ENCODE assay signal across 21 cellular contexts in the genomic region with DNA sequence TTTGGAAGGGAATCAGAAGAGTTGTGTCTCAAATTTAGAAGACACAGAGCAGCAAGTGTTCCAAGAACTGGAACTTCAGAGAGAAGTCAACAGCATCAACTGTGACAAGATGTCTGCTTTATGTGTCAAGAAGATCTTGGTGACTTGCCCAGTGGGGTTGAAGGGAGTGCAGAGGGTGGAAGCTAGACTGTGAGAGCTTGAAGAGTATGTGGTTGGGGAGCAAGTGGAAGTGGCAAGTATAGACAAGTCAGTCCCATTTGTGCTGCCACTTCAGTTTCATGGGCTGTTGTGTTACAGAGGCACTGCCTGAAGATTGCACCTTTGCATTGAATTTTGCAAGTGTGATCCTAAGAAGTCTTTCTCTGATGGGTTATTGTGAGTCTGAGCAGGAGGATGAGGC.
"Had no signal": no experiment of that assay in that cellular context is flagged by ENCODE, and none has a peak within 500 bp of the region (broad histone marks: within the 10 kb centered on the region; RNA-seq: fewer than 3 reads in every experiment).

No MANE protein-coding gene starts in this region.

- H3K9me3 ChIP-seq: gastrocnemius medialis, heart right ventricle, prostate gland, right lobe of liver, suprapubic skin, thyroid gland, vagina had no signal

- H3K4me1 ChIP-seq: gastrocnemius medialis, heart right ventricle, parathyroid adenoma, prostate gland, right lobe of liver, suprapubic skin, thyroid gland, vagina had no signal

- H3K27me3 ChIP-seq: gastrocnemius medialis, heart right ventricle, right lobe of liver, suprapubic skin, thyroid gland, vagina had no signal

- DNase-seq: effector memory CD4-positive, alpha-beta T cell; gastrocnemius medialis; heart right ventricle; hypothalamus; kidney glomerular epithelial cell; naive thymus-derived CD4-positive, alpha-beta T cell; nephron progenitor cell; retina; right lobe of liver; stimulated activated CD4-positive, alpha-beta T cell treated with anti-CD3 and anti-CD28 coated beads, Interleukin-4, amount 100 ng/mL, for 1 hour; stimulated activated CD8-positive, alpha-beta memory T cell treated with anti-CD3 and anti-CD28 coated beads, Interleukin-4, amount 100 ng/mL, for 48 hours; stimulated activated naive CD8-positive, alpha-beta T cell treated with anti-CD3 and anti-CD28 coated beads, Interleukin-15, Interleukin-2, amounts not matched to agents 100 U/mL and 50 U/mL, for 24 hours; thyroid gland had no signal

- H2AFZ ChIP-seq: parathyroid adenoma had no signal

- H3K9ac ChIP-seq: parathyroid adenoma had no signal

- H3K79me2 ChIP-seq: parathyroid adenoma had no signal

- ATAC-seq: esophagus mucosa; gastrocnemius medialis; heart right ventricle; naive thymus-derived CD4-positive, alpha-beta T cell; right lobe of liver; stimulated activated effector memory CD8-positive, alpha-beta T cell treated with anti-CD3 and anti-CD28 coated beads, Interleukin-12 subunit alpha, Interleukin-12 subunit beta, amount 100 ng/mL, for 72 hours; stimulated activated naive CD8-positive, alpha-beta T cell treated with anti-CD3 and anti-CD28 coated beads, Interleukin-15, Interleukin-2, amounts not matched to agents 100 U/mL and 50 U/mL, for 24 hours had no signal

- FAIRE-seq: endometrium, islet of Langerhans had no signal

- H3K36me3 ChIP-seq: gastrocnemius medialis, heart right ventricle, prostate gland, right lobe of liver, suprapubic skin, thyroid gland, vagina had no signal

- H3K27ac ChIP-seq: gastrocnemius medialis, heart right ventricle, parathyroid adenoma, prostate gland, right lobe of liver, suprapubic skin, thyroid gland, vagina had no signal

- H3K4me3 ChIP-seq: gastrocnemius medialis, heart right ventricle, prostate gland, right lobe of liver, suprapubic skin, thyroid gland, vagina had no signal
